ENCODE assay signal across 26 cellular contexts in the genomic region with DNA sequence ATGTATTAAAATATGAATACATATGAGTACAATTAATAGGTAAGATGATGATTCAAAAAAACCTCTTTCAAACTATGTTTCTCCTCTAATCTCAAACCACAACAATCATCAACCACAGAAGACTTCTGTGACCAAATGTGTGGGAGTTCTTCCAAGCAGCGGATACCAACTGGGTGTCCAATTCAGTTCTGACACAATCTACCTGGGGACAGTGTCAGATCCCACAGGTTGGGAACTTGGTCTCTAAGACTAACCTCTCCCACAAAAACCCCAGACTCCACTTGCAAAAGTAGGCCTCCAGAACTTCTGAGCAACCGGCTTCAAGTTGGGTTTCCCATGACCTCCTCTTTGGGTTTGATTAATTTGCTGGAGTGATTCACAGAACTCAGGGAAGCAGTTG. TPM values are rescaled to one million over a fixed set of nuclear protein-coding genes. Genes with fewer than 3 reads are reported as not detected.
A peak's percentile ranks its signal among the peaks of the same experiment; 100 is the strongest.
DNase-seq lines count a peak whose midpoint lies in the region; ATAC-seq and TF ChIP-seq lines count a peak whose summit lies in the region.
"Had no signal": no experiment of that assay in that cellular context is flagged by ENCODE, and none has a peak within 500 bp of the region (broad histone marks: within the 10 kb centered on the region; RNA-seq: fewer than 3 reads in every experiment).

No MANE protein-coding gene starts in this region.

- CTCF ChIA-PET in SK-N-SH (lab: Yijun Ruan, JAX) = no interaction called here

- H2AFZ ChIP-seq in SK-N-SH (ENCODE audit: low read depth) = no peak overlapping the region

- H4K20me1 ChIP-seq in SK-N-SH (ENCODE audit: insufficient read depth) = no peaks in the 10 kb centered on the region
- H4K20me1 ChIP-seq: BLaER1 had no signal

- no peaks in the 10 kb centered on the region for H3K4me1 ChIP-seq in SK-N-SH (ENCODE audit: control insufficient read depth in 1 of 2, insufficient read depth in 2 of 2, low read depth in 1 of 2, low read length in 1 of 2)
- H3K4me1 ChIP-seq: BE2C, BLaER1 had no signal

- no peak for TF ChIP-seq CTCF in SK-N-SH (IDR thresholded peaks at IDR 0.05)

- H3K27me3 ChIP-seq in SK-N-SH (ENCODE audit: insufficient read depth) = no peaks in the 10 kb centered on the region
- H3K27me3 ChIP-seq: BE2C, BLaER1 had no signal

- ATAC-seq in activated naive CD4-positive, alpha-beta T cell treated with anti-CD3 and anti-CD28 coated beads, Interleukin-2, amount 50 U/mL, for 72 hours = peak; percentile 41 to 58
- ATAC-seq in activated T-helper 17 cell treated with anti-CD3 and anti-CD28 coated beads, Interleukin-2, amount 50 U/mL, for 72 hours (replicated peaks) = peak; percentile 89
- ATAC-seq in GM21825 (IDR thresholded peaks at IDR 0.05; ENCODE audit: unreplicated experiment) = no peak
- ATAC-seq: GM12878 had no signal

- no peaks in the 10 kb centered on the region for H3K9me2 ChIP-seq in SK-N-SH

- H3K36me3 ChIP-seq in SK-N-SH (replicated peaks in 1 of 2; ENCODE audit: control insufficient read depth in 1 of 2, insufficient read depth in 2 of 2, low read length in 1 of 2) = peaks cover 17 to 36% of the 10 kb centered on the region in 2 experiments
- H3K36me3 ChIP-seq: BE2C had no signal

- no peak overlapping the region for H3K4me2 ChIP-seq in SK-N-SH
- H3K4me2 ChIP-seq: BLaER1 had no signal

- no peak overlapping the region for H3K27ac Mint-ChIP-seq in activated naive CD4-positive, alpha-beta T cell treated with anti-CD3 and anti-CD28 coated beads, Interleukin-2, amount 50 U/mL, for 72 hours
- peak overlapping the region; percentile 34 for H3K27ac Mint-ChIP-seq in activated T-helper 1 cell treated with anti-CD3 and anti-CD28 coated beads, Interleukin-12 subunit alpha, Interleukin-12 subunit beta, Interleukin-2, Interleukin-4 antibody, amounts not matched to agents 30 ng/mL and 10 ng/mL and 1 ng/mL, durations not matched to agents 14 hours and 24 hours and 36 hours
- peak overlapping the region; percentile 53 for H3K27ac Mint-ChIP-seq in activated T-helper 17 cell treated with anti-CD3 and anti-CD28 coated beads, Interleukin-2, amount 50 U/mL, for 72 hours
- peak overlapping the region; percentile 40 for H3K27ac Mint-ChIP-seq in stimulated activated naive CD8-positive, alpha-beta T cell treated with anti-CD3 and anti-CD28 coated beads, Interleukin-15, Interleukin-2, amounts not matched to agents 100 ng/mL and 50 ng/mL, for 24 hours
- H3K27ac Mint-ChIP-seq: CD4-positive, CD25-positive, alpha-beta regulatory T cell had no signal

- POLR2A ChIA-PET in SK-N-SH (lab: Yijun Ruan, JAX) = no interaction called here

- no peaks in the 10 kb centered on the region for H3K9me3 ChIP-seq in SK-N-SH
- H3K9me3 ChIP-seq: BE2C, BLaER1 had no signal

- intact Hi-C loops in activated T-helper 1 cell treated with anti-CD3 and anti-CD28 coated beads, Interleukin-12 subunit alpha, Interleukin-12 subunit beta, Interleukin-2, Interleukin-4 antibody, amounts not matched to agents 30 ng/mL and 10 ng/mL and 1 ng/mL, durations not matched to agents 14 hours and 24 hours and 36 hours (cut with micrococcal nuclease) = no loop called here

- H3K9ac ChIP-seq in SK-N-SH = no peak overlapping the region
- H3K9ac ChIP-seq: BLaER1 had no signal

- no peak for DNase-seq in activated naive CD4-positive, alpha-beta T cell treated with anti-CD3 and anti-CD28 coated beads, Interleukin-2, amount 50 U/mL, for 72 hours (ENCODE audit: low spot score in 2 of 2)
- no peak for DNase-seq in activated naive CD4-positive, alpha-beta T cell treated with Interleukin-2 at 50 U/mL for 16 hours
- no peak for DNase-seq in activated T-helper 1 cell treated with anti-CD3 and anti-CD28 coated beads, Interleukin-12 subunit alpha, Interleukin-12 subunit beta, Interleukin-2, Interleukin-4 antibody, amounts not matched to agents 30 ng/mL and 10 ng/mL and 1 ng/mL, durations not matched to agents 14 hours and 24 hours and 36 hours (ENCODE audit: low spot score)
- no peak for DNase-seq in SK-N-SH
- no peak for DNase-seq in HuH-7.5 (ENCODE audit: low spot score)
- DNase-seq: 8988T; ACHN; BE2C; C1 segment of cervical spinal cord; CD4-positive, alpha-beta memory T cell; CD4-positive, CD25-positive, alpha-beta regulatory T cell; CD8-positive, alpha-beta memory T cell; COR-L47; DMS 273 treated with DMSO at 0.1 percent for 48 hours; DMS153; DMS53; DMS79; DND-41; EL; GDM1 had no signal

- no peak overlapping the region for H3K27ac ChIP-seq in SK-N-SH (ENCODE audit: low read depth in 2 of 2, low read length in 1 of 2)
- H3K27ac ChIP-seq: BLaER1 had no signal

- TF ChIP-seq RAD21 in SK-N-SH (IDR thresholded peaks at IDR 0.05; ENCODE audit: low read length) = no peak

- H3F3A ChIP-seq in SK-N-SH (replicated peaks; ENCODE audit: insufficient read depth) = no peaks in the 10 kb centered on the region

- H3K36me3 Mint-ChIP-seq in activated naive CD4-positive, alpha-beta T cell treated with anti-CD3 and anti-CD28 coated beads, Interleukin-2, amount 50 U/mL, for 72 hours = no peaks in the 10 kb centered on the region
- peaks cover 25% of the 10 kb centered on the region for H3K36me3 Mint-ChIP-seq in activated T-helper 1 cell treated with anti-CD3 and anti-CD28 coated beads, Interleukin-12 subunit alpha, Interleukin-12 subunit beta, Interleukin-2, Interleukin-4 antibody, amounts not matched to agents 30 ng/mL and 10 ng/mL and 1 ng/mL, durations not matched to agents 14 hours and 24 hours and 36 hours (ENCODE audit: low read depth)
- H3K36me3 Mint-ChIP-seq in activated T-helper 17 cell treated with anti-CD3 and anti-CD28 coated beads, Interleukin-2, amount 50 U/mL, for 72 hours (ENCODE audit: low read depth) = peaks cover 72% of the 10 kb centered on the region
- peaks cover 42% of the 10 kb centered on the region for H3K36me3 Mint-ChIP-seq in stimulated activated naive CD8-positive, alpha-beta T cell treated with anti-CD3 and anti-CD28 coated beads, Interleukin-15, Interleukin-2, amounts not matched to agents 100 ng/mL and 50 ng/mL, for 24 hours (ENCODE audit: low read depth)

- no peaks in the 10 kb centered on the region for H3K9me3 Mint-ChIP-seq in activated naive CD4-positive, alpha-beta T cell treated with anti-CD3 and anti-CD28 coated beads, Interleukin-2, amount 50 U/mL, for 72 hours
- no peaks in the 10 kb centered on the region for H3K9me3 Mint-ChIP-seq in activated T-helper 1 cell treated with anti-CD3 and anti-CD28 coated beads, Interleukin-12 subunit alpha, Interleukin-12 subunit beta, Interleukin-2, Interleukin-4 antibody, amounts not matched to agents 30 ng/mL and 10 ng/mL and 1 ng/mL, durations not matched to agents 14 hours and 24 hours and 36 hours
- H3K9me3 Mint-ChIP-seq in activated T-helper 17 cell treated with anti-CD3 and anti-CD28 coated beads, Interleukin-2, amount 50 U/mL, for 72 hours = no peaks in the 10 kb centered on the region
- no peaks in the 10 kb centered on the region for H3K9me3 Mint-ChIP-seq in stimulated activated naive CD8-positive, alpha-beta T cell treated with anti-CD3 and anti-CD28 coated beads, Interleukin-15, Interleukin-2, amounts not matched to agents 100 ng/mL and 50 ng/mL, for 24 hours
- H3K9me3 Mint-ChIP-seq: CD4-positive, alpha-beta memory T cell; CD8-positive, alpha-beta memory T cell had no signal

- H3K4me3 Mint-ChIP-seq in activated T-helper 1 cell treated with anti-CD3 and anti-CD28 coated beads, Interleukin-12 subunit alpha, Interleukin-12 subunit beta, Interleukin-2, Interleukin-4 antibody, amounts not matched to agents 30 ng/mL and 10 ng/mL and 1 ng/mL, durations not matched to agents 14 hours and 24 hours and 36 hours = no peak overlapping the region
- peak overlapping the region; percentile 29 for H3K4me3 Mint-ChIP-seq in activated T-helper 17 cell treated with anti-CD3 and anti-CD28 coated beads, Interleukin-2, amount 50 U/mL, for 72 hours
- no peak overlapping the region for H3K4me3 Mint-ChIP-seq in stimulated activated naive CD8-positive, alpha-beta T cell treated with anti-CD3 and anti-CD28 coated beads, Interleukin-15, Interleukin-2, amounts not matched to agents 100 ng/mL and 50 ng/mL, for 24 hours
- H3K4me3 Mint-ChIP-seq: CD14-positive monocyte; CD4-positive, alpha-beta memory T cell; CD4-positive, CD25-positive, alpha-beta regulatory T cell; CD8-positive, alpha-beta memory T cell had no signal

- TF ChIP-seq EP300 in SK-N-SH (IDR thresholded peaks at IDR 0.05; ENCODE audit: borderline replicate concordance in 1 of 2, low read depth in 1 of 2, low read length in 1 of 2) = no peak

- 90% methylated on average over 2 of the region's 2 CpGs for WGBS in SK-N-SH (ENCODE audit: low lambda C conversion rate)

- no peaks in the 10 kb centered on the region for H3K27me3 Mint-ChIP-seq in activated T-helper 1 cell treated with anti-CD3 and anti-CD28 coated beads, Interleukin-12 subunit alpha, Interleukin-12 subunit beta, Interleukin-2, Interleukin-4 antibody, amounts not matched to agents 30 ng/mL and 10 ng/mL and 1 ng/mL, durations not matched to agents 14 hours and 24 hours and 36 hours (ENCODE audit: insufficient read depth)
- no peaks in the 10 kb centered on the region for H3K27me3 Mint-ChIP-seq in activated T-helper 17 cell treated with anti-CD3 and anti-CD28 coated beads, Interleukin-2, amount 50 U/mL, for 72 hours
- H3K27me3 Mint-ChIP-seq in stimulated activated naive CD8-positive, alpha-beta T cell treated with anti-CD3 and anti-CD28 coated beads, Interleukin-15, Interleukin-2, amounts not matched to agents 100 ng/mL and 50 ng/mL, for 24 hours = no peaks in the 10 kb centered on the region
- H3K27me3 Mint-ChIP-seq: CD4-positive, alpha-beta memory T cell; CD4-positive, CD25-positive, alpha-beta regulatory T cell; CD8-positive, alpha-beta memory T cell had no signal

- no peaks in the 10 kb centered on the region for H3K4me1 Mint-ChIP-seq in activated T-helper 1 cell treated with anti-CD3 and anti-CD28 coated beads, Interleukin-12 subunit alpha, Interleukin-12 subunit beta, Interleukin-2, Interleukin-4 antibody, amounts not matched to agents 30 ng/mL and 10 ng/mL and 1 ng/mL, durations not matched to agents 14 hours and 24 hours and 36 hours (ENCODE audit: low read depth)
- H3K4me1 Mint-ChIP-seq in activated T-helper 17 cell treated with anti-CD3 and anti-CD28 coated beads, Interleukin-2, amount 50 U/mL, for 72 hours = peaks cover 11% of the 10 kb centered on the region
- H3K4me1 Mint-ChIP-seq in stimulated activated naive CD8-positive, alpha-beta T cell treated with anti-CD3 and anti-CD28 coated beads, Interleukin-15, Interleukin-2, amounts not matched to agents 100 ng/mL and 50 ng/mL, for 24 hours (ENCODE audit: low read depth) = peaks cover 8% of the 10 kb centered on the region
- H3K4me1 Mint-ChIP-seq: CD14-positive monocyte had no signal

- no peaks in the 10 kb centered on the region for H3K79me2 ChIP-seq in SK-N-SH (ENCODE audit: insufficient read depth)

- H3K4me3 ChIP-seq in SK-N-SH (ENCODE audit: low read depth in 2 of 2, low read length in 1 of 2) = no peak overlapping the region
- H3K4me3 ChIP-seq: BLaER1, GM12878 had no signal

RNA-seq across cellular contexts. Expression of gene FASTKD1, which starts 26.9 kb away (rescaled TPM):
- total RNA-seq in activated naive CD4-positive, alpha-beta T cell treated with anti-CD3 and anti-CD28 coated beads, Interleukin-2, amount 50 U/mL, for 72 hours = 10 to 100 TPM; 30.4 to 63.3 TPM
- total RNA-seq in activated T-helper 1 cell treated with anti-CD3 and anti-CD28 coated beads, Interleukin-12 subunit alpha, Interleukin-12 subunit beta, Interleukin-2, Interleukin-4 antibody, amounts not matched to agents 30 ng/mL and 10 ng/mL and 1 ng/mL, durations not matched to agents 14 hours and 24 hours and 36 hours = 50.3 and 50.4 TPM in 2 replicates
- total RNA-seq in activated T-helper 17 cell treated with anti-CD3 and anti-CD28 coated beads, Interleukin-2, amount 50 U/mL, for 72 hours = 10 to 100 TPM; 59.6 to 60.2 TPM
- 8.7 and 14.9 TPM in 2 replicates for polyA plus RNA-seq in SK-N-SH (2012; rRNA removed)
- 9.6 and 11.0 TPM in 2 replicates for polyA plus RNA-seq in SK-N-SH (2012; cell fraction: cytosol; rRNA removed)
- polyA plus RNA-seq in SK-N-SH (2012; cell fraction: nucleus; rRNA removed) = 15.5 and 37.9 TPM in 2 replicates

RNA-seq across cellular contexts. Expression of gene KLHL41, which starts 37.3 kb away (rescaled TPM):
- total RNA-seq in activated naive CD4-positive, alpha-beta T cell treated with anti-CD3 and anti-CD28 coated beads, Interleukin-2, amount 50 U/mL, for 72 hours = not detected
- not detected in 2 replicates for total RNA-seq in activated T-helper 1 cell treated with anti-CD3 and anti-CD28 coated beads, Interleukin-12 subunit alpha, Interleukin-12 subunit beta, Interleukin-2, Interleukin-4 antibody, amounts not matched to agents 30 ng/mL and 10 ng/mL and 1 ng/mL, durations not matched to agents 14 hours and 24 hours and 36 hours
- total RNA-seq in activated T-helper 17 cell treated with anti-CD3 and anti-CD28 coated beads, Interleukin-2, amount 50 U/mL, for 72 hours = not detected
- polyA plus RNA-seq in SK-N-SH (2012; rRNA removed) = 0.26 and 0.42 TPM in 2 replicates
- 0.29 and 0.30 TPM in 2 replicates for polyA plus RNA-seq in SK-N-SH (2012; cell fraction: cytosol; rRNA removed)
- 0.47 and 0.80 TPM in 2 replicates for polyA plus RNA-seq in SK-N-SH (2012; cell fraction: nucleus; rRNA removed)
- total RNA-seq: CD4-positive, CD25-positive, alpha-beta regulatory T cell had no signal
- polyA plus RNA-seq: CD14-positive monocyte; CD8-positive, alpha-beta memory T cell had no signal

RNA-seq across cellular contexts. Expression of gene PPIG, which starts 37.4 kb away (rescaled TPM):
- total RNA-seq in activated naive CD4-positive, alpha-beta T cell treated with anti-CD3 and anti-CD28 coated beads, Interleukin-2, amount 50 U/mL, for 72 hours = 10 to 100 TPM; 55.3 to 76.8 TPM
- 54.2 and 56.3 TPM in 2 replicates for total RNA-seq in activated T-helper 1 cell treated with anti-CD3 and anti-CD28 coated beads, Interleukin-12 subunit alpha, Interleukin-12 subunit beta, Interleukin-2, Interleukin-4 antibody, amounts not matched to agents 30 ng/mL and 10 ng/mL and 1 ng/mL, durations not matched to agents 14 hours and 24 hours and 36 hours
- 10 to 100 TPM; 53.0 to 60.3 TPM for total RNA-seq in activated T-helper 17 cell treated with anti-CD3 and anti-CD28 coated beads, Interleukin-2, amount 50 U/mL, for 72 hours
- polyA plus RNA-seq in SK-N-SH (2012; rRNA removed) = 8.3 and 10.3 TPM in 2 replicates
- 12.3 and 18.3 TPM in 2 replicates for polyA plus RNA-seq in SK-N-SH (2012; cell fraction: cytosol; rRNA removed)
- 8.6 and 15.8 TPM in 2 replicates for polyA plus RNA-seq in SK-N-SH (2012; cell fraction: nucleus; rRNA removed)

Comparison
In these comparisons a context has a peak if more than half of its experiments do, and no peak if none do; other contexts are left out.
1. H3K27ac Mint-ChIP-seq: peak in activated T-helper 1 cell treated with anti-CD3 and anti-CD28 coated beads, Interleukin-12 subunit alpha, Interleukin-12 subunit beta, Interleukin-2, Interleukin-4 antibody, amounts not matched to agents 30 ng/mL and 10 ng/mL and 1 ng/mL, durations not matched to agents 14 hours and 24 hours and 36 hours (single experiment), activated T-helper 17 cell treated with anti-CD3 and anti-CD28 coated beads, Interleukin-2, amount 50 U/mL, for 72 hours (single experiment) and stimulated activated naive CD8-positive, alpha-beta T cell treated with anti-CD3 and anti-CD28 coated beads, Interleukin-15, Interleukin-2, amounts not matched to agents 100 ng/mL and 50 ng/mL, for 24 hours (single experiment); none in activated naive CD4-positive, alpha-beta T cell treated with anti-CD3 and anti-CD28 coated beads, Interleukin-2, amount 50 U/mL, for 72 hours (0 of 2).